Comparison of ENCODE assay signal across 20 cellular contexts in the genomic region with DNA sequence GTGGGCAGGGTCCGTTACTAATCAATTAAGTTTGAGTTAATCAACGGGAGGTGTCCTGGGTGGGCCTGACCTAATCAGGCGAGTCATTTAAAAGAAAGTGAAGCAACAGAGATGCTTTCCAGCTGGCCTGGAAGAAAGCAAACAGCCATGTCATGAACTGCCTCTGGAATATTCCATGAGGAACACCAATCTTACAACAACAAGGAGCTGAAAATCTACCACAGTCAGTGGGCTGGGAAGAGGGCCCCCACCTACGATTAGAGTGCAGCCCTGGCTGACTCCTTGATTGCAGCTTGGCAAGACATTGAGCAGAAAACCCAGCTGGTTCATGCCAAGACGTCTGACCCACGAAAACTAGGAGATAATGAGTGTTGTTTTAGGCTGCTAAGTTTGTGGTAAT. TPM values are rescaled to one million over a fixed set of nuclear protein-coding genes. Genes with fewer than 3 reads are reported as not detected.
DNase-seq lines count a peak whose midpoint lies in the region; ATAC-seq and TF ChIP-seq lines count a peak whose summit lies in the region.
"Had no signal": no experiment of that assay in that cellular context is flagged by ENCODE, and none has a peak within 500 bp of the region (broad histone marks: within the 10 kb centered on the region; RNA-seq: fewer than 3 reads in every experiment).

No MANE protein-coding gene starts in this region.

- TF ChIP-seq CTCF in ascending aorta (IDR thresholded peaks at IDR 0.05) = no peak
- no peak for TF ChIP-seq CTCF in thoracic aorta (IDR thresholded peaks at IDR 0.05)

- H3K36me3 ChIP-seq in ascending aorta (no peaks in the 10 kb centered on the region), thoracic aorta (no peaks in the 10 kb centered on the region), MG63 (no peaks in the 10 kb centered on the region)
- H3K36me3 ChIP-seq: BLaER1 treated with 17β-estradiol and CSF1 and Interleukin-3, amounts not matched to agents 10 nM and 100 nM had no signal

- H3K27ac ChIP-seq in ascending aorta = peak overlapping the region; percentile 45 to 50
- no peak overlapping the region for H3K27ac ChIP-seq in thoracic aorta
- H3K27ac ChIP-seq: BLaER1 treated with 17β-estradiol and CSF1 and Interleukin-3, amounts not matched to agents 10 nM and 100 nM had no signal

- intact Hi-C loops in ascending aorta (cut with DNase I) = no loop called here

- no peak overlapping the region for H3K4me3 ChIP-seq in ascending aorta
- H3K4me3 ChIP-seq in thoracic aorta = no peak overlapping the region
- H3K4me3 ChIP-seq in MG63 = no peak overlapping the region
- H3K4me3 ChIP-seq: BLaER1 treated with 17β-estradiol and CSF1 and Interleukin-3, amounts not matched to agents 10 nM and 100 nM had no signal

- H3K27me3 ChIP-seq in ascending aorta = no peaks in the 10 kb centered on the region
- no peaks in the 10 kb centered on the region for H3K27me3 ChIP-seq in thoracic aorta (replicated peaks; ENCODE audit: insufficient read depth)
- no peaks in the 10 kb centered on the region for H3K27me3 ChIP-seq in MG63
- H3K27me3 ChIP-seq: BLaER1 treated with 17β-estradiol and CSF1 and Interleukin-3, amounts not matched to agents 10 nM and 100 nM had no signal

- ATAC-seq in thoracic aorta (ENCODE audit: insufficient number of reproducible peaks, low FRiP score, low read depth) (peak; percentile 43), GM18907 (IDR thresholded peaks at IDR 0.05; ENCODE audit: unreplicated experiment) (no peak), HG03135 (IDR thresholded peaks at IDR 0.05; ENCODE audit: unreplicated experiment) (no peak)

- DNase-seq in ascending aorta (ENCODE audit: low spot score in 2 of 2) = no peak
- DNase-seq in fibroblast of peridontal ligament (ENCODE audit: extremely low read depth) = peak; percentile 85
- peak; percentile 49 for DNase-seq in iris pigment epithelial cell (ENCODE audit: low read depth)
- no peak for DNase-seq in thoracic aorta (ENCODE audit: low spot score)
- no peak for DNase-seq in MG63
- DNase-seq: activated CD4-positive, alpha-beta memory T cell treated with anti-CD3 and anti-CD28 coated beads for 36 hours; activated CD4-positive, CD25-positive, alpha-beta regulatory T cell treated with anti-CD3 and anti-CD28 coated beads, Interleukin-2, amount 50 U/mL, for 72 hours; activated CD8-positive, alpha-beta memory T cell treated with anti-CD3 and anti-CD28 coated beads, Interleukin-2, amount 50 U/mL, for 48 hours; activated naive CD4-positive, alpha-beta T cell treated with anti-CD3 and anti-CD28 coated beads, Interleukin-2, amount 50 U/mL, for 16 hours; central memory CD4-positive, alpha-beta T cell; DMS79; GDM1; H9; KG1; NCI-H1436 treated with DMSO at 0.1 percent for 48 hours; small intestine; T-helper 2 cell had no signal

- H3K9me3 ChIP-seq in ascending aorta (no peaks in the 10 kb centered on the region), thoracic aorta (peaks cover 4% of the 10 kb centered on the region), MG63 (no peaks in the 10 kb centered on the region)

- H3K4me1 ChIP-seq in ascending aorta = no peaks in the 10 kb centered on the region
- H3K4me1 ChIP-seq in thoracic aorta (ENCODE audit: control insufficient read depth in 1 of 2, low read depth in 2 of 2) = no peaks in the 10 kb centered on the region

RNA-seq across cellular contexts. Expression of gene SSPN, which starts 56.2 kb away (rescaled TPM):
- total RNA-seq in ascending aorta (56.3 TPM), thoracic aorta (10 to 100 TPM; 36.7 to 50.9 TPM)
- 0.13 TPM in 1 of 2 replicates, not detected in the other for total RNA-seq in MG63 (2014; rRNA removed; shearing (Covaris generic); ENCODE audit: low replicate concordance)
- total RNA-seq: activated CD4-positive, alpha-beta memory T cell treated with anti-CD3 and anti-CD28 coated beads for 36 hours had no signal

Comparison
In these comparisons a context has a peak if more than half of its experiments do, and no peak if none do; other contexts are left out.
1. DNase-seq: peak in fibroblast of peridontal ligament (single experiment) and iris pigment epithelial cell (single experiment); none in ascending aorta (0 of 2), thoracic aorta (single experiment) and MG63 (single experiment).
2. H3K27ac ChIP-seq: peak in ascending aorta (2 of 2); none in thoracic aorta (0 of 2).
3. RNA of gene SSPN, which starts 56.2 kb away (total RNA-seq): 56.3 TPM in ascending aorta (single experiment) and 36.7 to 50.9 TPM in thoracic aorta; 0.13 TPM in MG63; every median in the first group is over 10 times any median in the second.